ENCODE assay signal across 7 cellular contexts in genomic region chr1:146710838-146711521, GRCh38.
DNase-seq lines count a peak whose midpoint lies in the region; ATAC-seq and TF ChIP-seq lines count a peak whose summit lies in the region.
"Not testable (repeated sequence)": the region's sequence is repeated elsewhere in the genome, so short reads cannot be mapped to it uniquely, and the experiment has no call there.

No MANE protein-coding gene starts in this region.

- peak; percentile 70 for ATAC-seq in naive thymus-derived CD4-positive, alpha-beta T cell

- not testable (repeated sequence) for H3K9me3 Mint-ChIP-seq in naive thymus-derived CD4-positive, alpha-beta T cell

- DNase-seq in Daoy (ENCODE audit: low read depth) = peak; percentile 9
- peak; percentile 32 for DNase-seq in LNCaP clone FGC (ENCODE audit: low read depth)
- peak; percentile 76 for DNase-seq in NCI-H345 treated with DMSO at 0.1 percent for 48 hours (lab: John Stamatoyannopoulos, UW; ENCODE audit: unreplicated experiment)
- DNase-seq in SHP77 treated with DMSO at 0.1 percent for 48 hours (lab: John Stamatoyannopoulos, UW) = peak; percentile 10
- peak; percentile 40 for DNase-seq in astrocyte of the hippocampus (ENCODE audit: low read depth, low spot score)
- peak; percentile 2 for DNase-seq in globus pallidus (ENCODE audit: low spot score)
- peak in 6 of 9 donors; percentile 14 to 51 (median 28) for DNase-seq in naive thymus-derived CD4-positive, alpha-beta T cell

- not testable (repeated sequence) for H3K27ac Mint-ChIP-seq in naive thymus-derived CD4-positive, alpha-beta T cell

- CTCF ChIA-PET in naive thymus-derived CD4-positive, alpha-beta T cell (lab: Charles Lee) = not testable (repeated sequence)

- not testable (repeated sequence) for H3K4me1 ChIP-seq in naive thymus-derived CD4-positive, alpha-beta T cell (ENCODE audit: control insufficient read depth in 2 of 2, insufficient read depth in 2 of 2, low read length in 2 of 2)

- peak; percentile 47 for TF ChIP-seq CTCF in LNCaP clone FGC (IDR thresholded peaks at IDR 0.05; ENCODE audit: control insufficient read depth, extremely low read depth, insufficient read depth)

- intact Hi-C loops in naive thymus-derived CD4-positive, alpha-beta T cell (cut with micrococcal nuclease) = not testable (repeated sequence)

- POLR2A ChIA-PET in naive thymus-derived CD4-positive, alpha-beta T cell (lab: Charles Lee) = not testable (repeated sequence)

- H3K36me3 Mint-ChIP-seq in naive thymus-derived CD4-positive, alpha-beta T cell = not testable (repeated sequence)

- not testable (repeated sequence) for H3K27me3 Mint-ChIP-seq in naive thymus-derived CD4-positive, alpha-beta T cell

- H3K9me3 ChIP-seq in naive thymus-derived CD4-positive, alpha-beta T cell (ENCODE audit: control insufficient read depth in 2 of 3, low read length in 3 of 3) = not testable (repeated sequence)

- H3K4me3 ChIP-seq in LNCaP clone FGC (ENCODE audit: low read depth, low read length); naive thymus-derived CD4-positive, alpha-beta T cell (ENCODE audit: low read length): not testable (repeated sequence)

- H3K27ac ChIP-seq in naive thymus-derived CD4-positive, alpha-beta T cell (ENCODE audit: low read depth, low read length) = not testable (repeated sequence)

- H3K27me3 ChIP-seq in naive thymus-derived CD4-positive, alpha-beta T cell (ENCODE audit: control insufficient read depth in 2 of 2, insufficient read depth in 2 of 2, low read length in 2 of 2) = not testable (repeated sequence)

- not testable (repeated sequence) for H3K36me3 ChIP-seq in naive thymus-derived CD4-positive, alpha-beta T cell (ENCODE audit: control insufficient read depth in 2 of 3, insufficient read depth in 3 of 3, low read length in 3 of 3)

- not testable (repeated sequence) for H3K4me1 Mint-ChIP-seq in naive thymus-derived CD4-positive, alpha-beta T cell

- H3K4me3 Mint-ChIP-seq in naive thymus-derived CD4-positive, alpha-beta T cell = not testable (repeated sequence)

Comparison
In these comparisons a context has a peak if more than half of its experiments do, and no peak if none do; other contexts are left out.
1. DNase-seq: peak in every context shown above with its lines; median percentile 76 in NCI-H345 treated with DMSO at 0.1 percent for 48 hours; 40 in astrocyte of the hippocampus; 32 in LNCaP clone FGC; 28 in naive thymus-derived CD4-positive, alpha-beta T cell; 10 in SHP77 treated with DMSO at 0.1 percent for 48 hours; 9 in Daoy; 2 in globus pallidus.